In genomic region chr11:120336641-120337132, GRCh38 we compare ENCODE assay signal across 8 cellular contexts. TPM values are rescaled to one million over a fixed set of nuclear protein-coding genes. Genes with fewer than 3 reads are reported as not detected.
DNase-seq lines count a peak whose midpoint lies in the region; ATAC-seq and TF ChIP-seq lines count a peak whose summit lies in the region.

No MANE protein-coding gene starts in this region.

- H3K27me3 ChIP-seq in SJSA1 (replicated peaks), result no peaks in the 10 kb centered on the region

- DNase-seq in NCI-H82 (lab: John Stamatoyannopoulos, UW), result peak; percentile 61
- no peak for DNase-seq in NCI-H82 treated with DMSO at 0.1 percent for 48 hours (lab: John Stamatoyannopoulos, UW; ENCODE audit: unreplicated experiment)
- peak in 1 of 2 experiments; percentile 44 for DNase-seq in SJSA1 (ENCODE audit: low read depth in 1 of 2, low spot score in 2 of 2)
- peak; percentile 49 to 51 for DNase-seq in cardiac fibroblast (ENCODE audit: low read depth in 2 of 2)
- peak; percentile 51 to 67 for DNase-seq in left colon
- peak; percentile 36 for DNase-seq in stimulated activated CD4-positive, alpha-beta T cell treated with anti-CD3 and anti-CD28 coated beads, Interleukin-4, amount 100 ng/mL, for 24 hours
- no peak for DNase-seq in germinal center (ENCODE audit: low spot score)

- intact Hi-C loops in left colon (cut with DNase I, micrococcal nuclease), result no loop called here

- H3K36me3 ChIP-seq in SJSA1, result peaks cover 5% of the 10 kb centered on the region

- H3K4me1 ChIP-seq in SJSA1 (replicated peaks), result peaks cover 25% of the 10 kb centered on the region

- H3K27ac ChIP-seq in SJSA1, result peak overlapping the region; percentile 83

- H3K4me3 ChIP-seq in SJSA1 (peak overlapping the region; percentile 95), cardiac fibroblast (replicated peaks in 1 of 2; ENCODE audit: low read depth in 2 of 2, low read length in 2 of 2) (peak overlapping the region; percentile 84 to 87)

- ATAC-seq in HG02938 (IDR thresholded peaks at IDR 0.05; ENCODE audit: unreplicated experiment) (peak; percentile 27), left colon (peak; percentile 52)

- TF ChIP-seq CTCF in cardiac fibroblast (IDR thresholded peaks at IDR 0.05; ENCODE audit: low read depth, low read length), result no peak

- H3K9me3 ChIP-seq in SJSA1 (replicated peaks), result no peaks in the 10 kb centered on the region

RNA-seq across cellular contexts. Expression of gene ARHGEF12, which starts 0.5 kb away (rescaled TPM):
- 29.6 and 36.9 TPM in 2 replicates for total RNA-seq in SJSA1 (2014; rRNA removed; shearing (Covaris generic))
- total RNA-seq in left colon, result 100 to 1,000 TPM in 1 of 2 donors, 10 to 100 TPM in 1; 99.1 to 107 TPM

RNA-seq across cellular contexts. Expression of gene TLCD5, which starts 11.6 kb away (rescaled TPM):
- total RNA-seq in SJSA1 (2014; rRNA removed; shearing (Covaris generic)), result 2.6 and 4.6 TPM in 2 replicates
- total RNA-seq in left colon, result 1 to 10 TPM in 1 of 2 donors, under 1 TPM in 1; 0.49 to 1.1 TPM

Comparison
In these comparisons a context has a peak if more than half of its experiments do, and no peak if none do; other contexts are left out.
1. DNase-seq: peak in NCI-H82 (single experiment), cardiac fibroblast (2 of 2), left colon (2 of 2) and stimulated activated CD4-positive, alpha-beta T cell treated with anti-CD3 and anti-CD28 coated beads, Interleukin-4, amount 100 ng/mL, for 24 hours (single experiment); none in NCI-H82 treated with DMSO at 0.1 percent for 48 hours (single experiment) and germinal center (single experiment).